16 cellular contexts compared by ENCODE assay signal in genomic region chr3:2863127-2863526, GRCh38.
A peak's percentile ranks its signal among the peaks of the same experiment; 100 is the strongest.
DNase-seq lines count a peak whose midpoint lies in the region; ATAC-seq and TF ChIP-seq lines count a peak whose summit lies in the region.
"Had no signal": no experiment of that assay in that cellular context is flagged by ENCODE, and none has a peak within 500 bp of the region (broad histone marks: within the 10 kb centered on the region; RNA-seq: fewer than 3 reads in every experiment).

No MANE protein-coding gene starts in this region.

- H3K9me3 ChIP-seq in heart left ventricle (no peaks in the 10 kb centered on the region), right lobe of liver (no peaks in the 10 kb centered on the region)
- H3K9me3 ChIP-seq: HAP-1 had no signal

- H3K4me3 ChIP-seq in heart left ventricle, result no peak overlapping the region
- no peak overlapping the region for H3K4me3 ChIP-seq in right lobe of liver
- H3K4me3 ChIP-seq: HAP-1 had no signal

- H3K27me3 ChIP-seq in heart left ventricle, result no peaks in the 10 kb centered on the region
- H3K27me3 ChIP-seq in right lobe of liver, result no peaks in the 10 kb centered on the region

- TF ChIP-seq POLR2A in heart left ventricle (IDR thresholded peaks at IDR 0.05) (no peak), right lobe of liver (IDR thresholded peaks at IDR 0.05) (no peak)

- DNase-seq in Right ventricle myocardium superior, result no peak
- DNase-seq in heart left ventricle, result no peak
- DNase-seq in left lobe of liver (ENCODE audit: low spot score), result no peak
- no peak for DNase-seq in right lobe of liver
- no peak for DNase-seq in NCI-H2029 (lab: John Stamatoyannopoulos, UW)
- DNase-seq in nucleus accumbens (lab: John Stamatoyannopoulos, UW), result no peak
- DNase-seq: C1 segment of cervical spinal cord; Calu3; CD4-positive, alpha-beta memory T cell; COR-L47; DMS53; DMS79 treated with DMSO at 0.1 percent for 48 hours; GF-D8; GOT3; HFFc6 had no signal

- H3K4me1 ChIP-seq in heart left ventricle (peaks cover 0 to 4% (median 0%) of the 10 kb centered on the region in 12 donors), right lobe of liver (peaks cover 0 to 37% (median 7%) of the 10 kb centered on the region in 4 donors)
- H3K4me1 ChIP-seq: HAP-1 had no signal

- TF ChIP-seq CTCF in heart left ventricle (IDR thresholded peaks at IDR 0.05) (no peak), right lobe of liver (IDR thresholded peaks at IDR 0.05) (no peak)

- intact Hi-C loops in Right ventricle myocardium superior (cut with DNase I), result no loop called here
- intact Hi-C loops in heart left ventricle (cut with DNase I), result no loop called here
- intact Hi-C loops in right lobe of liver (cut with DNase I), result no loop called here

- H3K27ac ChIP-seq in heart left ventricle, result no peak overlapping the region
- H3K27ac ChIP-seq in right lobe of liver, result peak overlapping the region; percentile 78 to 90 (median 84)

- no peaks in the 10 kb centered on the region for H3K36me3 ChIP-seq in heart left ventricle
- no peaks in the 10 kb centered on the region for H3K36me3 ChIP-seq in right lobe of liver
- H3K36me3 ChIP-seq: HAP-1 had no signal

- peak; percentile 65 for ATAC-seq in Right ventricle myocardium superior (ENCODE audit: poor library complexity)
- ATAC-seq in heart left ventricle, result no peak
- peak; percentile 50 for ATAC-seq in left lobe of liver
- ATAC-seq in right lobe of liver, result peak in 3 of 4 donors; percentile 27 to 50 (median 34)

- 67 to 89% (median 75%) methylated on average over 2 of the region's 2 CpGs for WGBS in heart left ventricle, 4 donors
- 50% methylated on average over 2 of the region's 2 CpGs for WGBS in right lobe of liver (ENCODE audit: insufficient coverage, low coverage, low lambda C conversion rate, missing lambda C conversion rate)

Comparison
In these comparisons a context has a peak if more than half of its experiments do, and no peak if none do; other contexts are left out.
1. ATAC-seq: peak in Right ventricle myocardium superior (single experiment), left lobe of liver (single experiment) and right lobe of liver (3 of 4); none in heart left ventricle (0 of 4).
2. H3K27ac ChIP-seq: peak in right lobe of liver (3 of 3); none in heart left ventricle (0 of 12).